1 cellular context compared by ENCODE assay signal in genomic region chr21:36235058-36235582, GRCh38.
TF ChIP-seq lines count a peak whose summit lies in the region.

No MANE protein-coding gene starts in this region.

TF ChIP-seq in HepG2, 621 proteins besides CTCF, POLR2A, EP300 and RAD21 (continued from another document and continues in another):
- TF ChIP-seq SKIL (CRISPR knock-in tag; IDR thresholded peaks at IDR 0.05; ENCODE audit: borderline replicate concordance) (peak; percentile 97), RELA (CRISPR knock-in tag; IDR thresholded peaks at IDR 0.05) (no peak), SP1 (IDR thresholded peaks at IDR 0.05) (no peak), SP1 (CRISPR knock-in tag; IDR thresholded peaks at IDR 0.05) (no peak), RBM39 (IDR thresholded peaks at IDR 0.05; ENCODE audit: low read depth, low read length, poor library complexity, severe bottlenecking) (no peak), ZNF225 (CRISPR knock-in tag; IDR thresholded peaks at IDR 0.05) (no peak), ZNF510 (CRISPR knock-in tag; IDR thresholded peaks at IDR 0.05; ENCODE audit: low read depth) (no peak), ARID5B (CRISPR knock-in tag; IDR thresholded peaks at IDR 0.05) (peak; percentile 95), ZNF691 (CRISPR knock-in tag; IDR thresholded peaks at IDR 0.05; ENCODE audit: borderline replicate concordance, low read depth) (no peak), MLX (CRISPR knock-in tag; IDR thresholded peaks at IDR 0.05) (peak; percentile 60; the same call in 1 of the 2 replicates), ZNF274 (CRISPR knock-in tag; IDR thresholded peaks at IDR 0.05) (no peak), MZF1 (CRISPR knock-in tag; IDR thresholded peaks at IDR 0.05; ENCODE audit: borderline replicate concordance) (no peak), ZNF710 (CRISPR knock-in tag; IDR thresholded peaks at IDR 0.05; ENCODE audit: borderline replicate concordance) (peak; percentile 80; the same call in 1 of the 2 replicates), ZNF430 (CRISPR knock-in tag; IDR thresholded peaks at IDR 0.05) (peak; percentile 49; the same call in 1 of the 2 replicates), ZNF572 (CRISPR knock-in tag; IDR thresholded peaks at IDR 0.05) (no peak), MAX (IDR thresholded peaks at IDR 0.05) (peak; percentile 52; the same call in 1 of the 2 replicates), ZNF143 (CRISPR knock-in tag; IDR thresholded peaks at IDR 0.05) (no peak), ZNF557 (CRISPR knock-in tag; IDR thresholded peaks at IDR 0.05) (no peak), NR2F1 (CRISPR knock-in tag; IDR thresholded peaks at IDR 0.05) (peak; percentile 98 to 99), TBX3 (IDR thresholded peaks at IDR 0.05; ENCODE audit: borderline replicate concordance) (peak; percentile 70; the same call in 1 of the 2 replicates), AHDC1 (CRISPR knock-in tag; IDR thresholded peaks at IDR 0.05; ENCODE audit: borderline replicate concordance) (peak; percentile 87; the same call in 1 of the 2 replicates), PCBP2 (optimal IDR thresholded peaks at IDR 0.05; ENCODE audit: low read depth, low read length, poor library complexity, severe bottlenecking) (no peak), RARA (CRISPR knock-in tag; IDR thresholded peaks at IDR 0.05) (peak; percentile 95), ZFP41 (CRISPR knock-in tag; IDR thresholded peaks at IDR 0.05; ENCODE audit: borderline replicate concordance) (no peak), GLI4 (CRISPR knock-in tag; IDR thresholded peaks at IDR 0.05; ENCODE audit: borderline replicate concordance) (no peak), PCBP1 (IDR thresholded peaks at IDR 0.05; ENCODE audit: borderline replicate concordance, low read depth, low read length) (no peak), ZNF782 (CRISPR knock-in tag; IDR thresholded peaks at IDR 0.05; ENCODE audit: borderline replicate concordance) (no peak), ZFP90 (CRISPR knock-in tag; IDR thresholded peaks at IDR 0.05; ENCODE audit: borderline replicate concordance) (no peak; the same call in 1 of the 2 replicates), ZNF501 (CRISPR knock-in tag; IDR thresholded peaks at IDR 0.05) (0 out of 2 replicates have a peak, but pooled peaks have one; percentile 47), HOXA3 (CRISPR knock-in tag; IDR thresholded peaks at IDR 0.05) (peak; percentile 62), BRF2 (CRISPR knock-in tag; IDR thresholded peaks at IDR 0.05) (no peak), RERE (CRISPR knock-in tag; IDR thresholded peaks at IDR 0.05; ENCODE audit: low read depth) (peak; percentile 89), REXO4 (CRISPR knock-in tag; IDR thresholded peaks at IDR 0.05; ENCODE audit: borderline replicate concordance) (no peak), ZNF34 (CRISPR knock-in tag; IDR thresholded peaks at IDR 0.05; ENCODE audit: borderline replicate concordance) (no peak), ZNF329 (CRISPR knock-in tag; IDR thresholded peaks at IDR 0.05; ENCODE audit: low read depth) (no peak)
